Comparison of ENCODE assay signal across 8 cellular contexts in genomic region chr21:34889537-34890257, GRCh38.
DNase-seq lines count a peak whose midpoint lies in the region; ATAC-seq and TF ChIP-seq lines count a peak whose summit lies in the region.

No MANE protein-coding gene starts in this region.

- peaks cover 3 to 84% (median 71%) of the 10 kb centered on the region in 7 donors for H3K27me3 ChIP-seq in heart right ventricle

- H3K27ac Mint-ChIP-seq in activated naive CD4-positive, alpha-beta T cell treated with anti-CD3 and anti-CD28 coated beads, Interleukin-2, amount 50 U/mL, for 72 hours, result peak overlapping the region; percentile 96 to 99

- ATAC-seq in GM21576 (IDR thresholded peaks at IDR 0.05; ENCODE audit: unreplicated experiment), result peak; percentile 35
- ATAC-seq in activated naive CD4-positive, alpha-beta T cell treated with anti-CD3 and anti-CD28 coated beads, Interleukin-2, amount 50 U/mL, for 72 hours, result peak; percentile 53 to 60
- ATAC-seq in heart right ventricle, result peak; percentile 62 to 82 (median 72)

- DNase-seq in EH (ENCODE audit: low read depth), result peak; percentile 85
- DNase-seq in SK-N-MC (ENCODE audit: low read depth, low spot score), result no peak
- DNase-seq in activated naive CD4-positive, alpha-beta T cell treated with anti-CD3 and anti-CD28 coated beads, Interleukin-2, amount 50 U/mL, for 72 hours (ENCODE audit: low spot score in 2 of 2), result peak; percentile 81 to 90
- peak; percentile 65 to 78 for DNase-seq in heart right ventricle
- DNase-seq in retina, result peak; percentile 89
- DNase-seq in cerebellar nuclear complex (lab: John Stamatoyannopoulos, UW), result no peak

- H3K36me3 Mint-ChIP-seq in activated naive CD4-positive, alpha-beta T cell treated with anti-CD3 and anti-CD28 coated beads, Interleukin-2, amount 50 U/mL, for 72 hours, result peaks cover 21 to 26% of the 10 kb centered on the region in 2 donors

- WGBS in heart right ventricle, 2 donors, result 0 to 1% methylated on average over 81 to 91 of the region's 91 CpGs

- H3K4me1 ChIP-seq in heart right ventricle, result peaks cover 0 to 46% (median 25%) of the 10 kb centered on the region in 9 donors

- peak; percentile 57 for TF ChIP-seq RAD21 in Ishikawa (IDR thresholded peaks at IDR 0.05; ENCODE audit: low read depth)

- H3K9me3 ChIP-seq in SK-N-MC (ENCODE audit: low read depth, low read length) (no peaks in the 10 kb centered on the region), heart right ventricle (no peaks in the 10 kb centered on the region)

- intact Hi-C loops in heart right ventricle (cut with DNase I), result loop anchor here in 8 of 10 donors (2.0 to 10.0 kb wide), 17 partner anchors 142 to 1053 kb away; partner anchors contain the start of gene RUNX1 (in 1 of the 8)

- no peak overlapping the region for H3K9ac ChIP-seq in SK-N-MC (ENCODE audit: insufficient read length)

- H3K36me3 ChIP-seq in SK-N-MC (ENCODE audit: insufficient read depth, low read length) (no peaks in the 10 kb centered on the region), heart right ventricle (peaks cover 0 to 8% (median 0%) of the 10 kb centered on the region in 9 donors)

- H3K27ac ChIP-seq in SK-N-MC (no peak overlapping the region), heart right ventricle (peak overlapping the region; percentile 77 to 99 (median 92))

- TF ChIP-seq EP300 in Ishikawa (IDR thresholded peaks at IDR 0.05; ENCODE audit: borderline replicate concordance), result no peak

- peak; percentile 61 to 87 (median 79) for TF ChIP-seq CTCF in heart right ventricle (IDR thresholded peaks at IDR 0.05)

- H3K4me3 ChIP-seq in SK-N-MC (peak overlapping the region; percentile 61), heart right ventricle (peak overlapping the region; percentile 53 to 76 (median 68))

- H3K9me3 Mint-ChIP-seq in activated naive CD4-positive, alpha-beta T cell treated with anti-CD3 and anti-CD28 coated beads, Interleukin-2, amount 50 U/mL, for 72 hours, result no peaks in the 10 kb centered on the region

TF ChIP-seq in Ishikawa, 13 proteins besides CTCF, POLR2A, EP300 and RAD21:
- TF ChIP-seq EGR1 (IDR thresholded peaks at IDR 0.05) (no peak), TCF12 (IDR thresholded peaks at IDR 0.05; ENCODE audit: low read depth) (peak; percentile 8; the same call in 1 of the 2 replicates), TEAD4 (IDR thresholded peaks at IDR 0.05) (no peak), TAF1 (IDR thresholded peaks at IDR 0.05; ENCODE audit: low read depth) (no peak; the same call in 1 of the 2 replicates)
- TF ChIP-seq, protein P1, sequence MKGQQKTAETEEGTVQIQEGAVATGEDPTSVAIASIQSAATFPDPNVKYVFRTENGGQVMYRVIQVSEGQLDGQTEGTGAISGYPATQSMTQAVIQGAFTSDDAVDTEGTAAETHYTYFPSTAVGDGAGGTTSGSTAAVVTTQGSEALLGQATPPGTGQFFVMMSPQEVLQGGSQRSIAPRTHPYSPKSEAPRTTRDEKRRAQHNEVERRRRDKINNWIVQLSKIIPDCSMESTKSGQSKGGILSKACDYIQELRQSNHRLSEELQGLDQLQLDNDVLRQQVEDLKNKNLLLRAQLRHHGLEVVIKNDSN (IDR thresholded peaks at IDR 0.05), result no peak
- TF ChIP-seq, protein P2, sequence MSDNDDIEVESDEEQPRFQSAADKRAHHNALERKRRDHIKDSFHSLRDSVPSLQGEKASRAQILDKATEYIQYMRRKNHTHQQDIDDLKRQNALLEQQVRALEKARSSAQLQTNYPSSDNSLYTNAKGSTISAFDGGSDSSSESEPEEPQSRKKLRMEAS (IDR thresholded peaks at IDR 0.05), result 0 out of 2 replicates have a peak, but pooled peaks have one; percentile 26
TF ChIP-seq in Ishikawa: peak in this region for 2.

Comparison
In these comparisons a context has a peak if more than half of its experiments do, and no peak if none do; other contexts are left out.
1. DNase-seq: peak in EH (single experiment), activated naive CD4-positive, alpha-beta T cell treated with anti-CD3 and anti-CD28 coated beads, Interleukin-2, amount 50 U/mL, for 72 hours (2 of 2), heart right ventricle (2 of 2) and retina (single experiment); none in SK-N-MC (single experiment) and cerebellar nuclear complex (0 of 2).
2. Peak in every context shown above with its lines, with median percentiles within 50 percentile points of each other: ATAC-seq.